ENCODE assay signal across 1 cellular context in the genomic region with DNA sequence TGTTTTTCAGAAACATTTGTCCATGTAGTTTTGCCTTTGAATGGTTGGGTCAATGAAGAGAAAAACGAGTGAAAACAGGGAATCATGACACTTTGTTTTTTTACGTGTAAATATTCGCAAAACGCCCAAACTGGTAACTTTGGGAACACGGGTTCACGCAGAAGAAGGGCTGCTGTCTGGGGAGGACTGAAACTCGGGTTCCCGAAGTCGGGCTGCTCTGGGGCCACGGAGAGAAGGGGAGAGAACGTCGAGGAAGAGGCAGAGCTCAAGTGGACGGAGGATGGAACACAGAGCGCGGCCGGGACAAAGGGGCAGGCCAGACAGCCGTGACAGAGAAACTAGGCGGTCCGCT.
A peak's percentile ranks its signal among the peaks of the same experiment; 100 is the strongest.
TF ChIP-seq lines count a peak whose summit lies in the region.

No MANE protein-coding gene starts in this region.

TF ChIP-seq in HepG2, 621 proteins besides CTCF, POLR2A, EP300 and RAD21 (continued from another document and continues in another):
- TF ChIP-seq, protein P1, sequence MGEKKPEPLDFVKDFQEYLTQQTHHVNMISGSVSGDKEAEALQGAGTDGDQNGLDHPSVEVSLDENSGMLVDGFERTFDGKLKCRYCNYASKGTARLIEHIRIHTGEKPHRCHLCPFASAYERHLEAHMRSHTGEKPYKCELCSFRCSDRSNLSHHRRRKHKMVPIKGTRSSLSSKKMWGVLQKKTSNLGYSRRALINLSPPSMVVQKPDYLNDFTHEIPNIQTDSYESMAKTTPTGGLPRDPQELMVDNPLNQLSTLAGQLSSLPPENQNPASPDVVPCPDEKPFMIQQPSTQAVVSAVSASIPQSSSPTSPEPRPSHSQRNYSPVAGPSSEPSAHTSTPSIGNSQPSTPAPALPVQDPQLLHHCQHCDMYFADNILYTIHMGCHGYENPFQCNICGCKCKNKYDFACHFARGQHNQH (CRISPR knock-in tag; IDR thresholded peaks at IDR 0.05), result no peak
- TF ChIP-seq, protein P2, sequence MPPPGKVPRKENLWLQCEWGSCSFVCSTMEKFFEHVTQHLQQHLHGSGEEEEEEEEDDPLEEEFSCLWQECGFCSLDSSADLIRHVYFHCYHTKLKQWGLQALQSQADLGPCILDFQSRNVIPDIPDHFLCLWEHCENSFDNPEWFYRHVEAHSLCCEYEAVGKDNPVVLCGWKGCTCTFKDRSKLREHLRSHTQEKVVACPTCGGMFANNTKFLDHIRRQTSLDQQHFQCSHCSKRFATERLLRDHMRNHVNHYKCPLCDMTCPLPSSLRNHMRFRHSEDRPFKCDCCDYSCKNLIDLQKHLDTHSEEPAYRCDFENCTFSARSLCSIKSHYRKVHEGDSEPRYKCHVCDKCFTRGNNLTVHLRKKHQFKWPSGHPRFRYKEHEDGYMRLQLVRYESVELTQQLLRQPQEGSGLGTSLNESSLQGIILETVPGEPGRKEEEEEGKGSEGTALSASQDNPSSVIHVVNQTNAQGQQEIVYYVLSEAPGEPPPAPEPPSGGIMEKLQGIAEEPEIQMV (CRISPR knock-in tag; IDR thresholded peaks at IDR 0.05; ENCODE audit: low read depth), result no peak
- peak; percentile 12; the same call in 1 of the 2 replicates for TF ChIP-seq ZNF263 (CRISPR knock-in tag; IDR thresholded peaks at IDR 0.05)
- TF ChIP-seq BRD4 (CRISPR knock-in tag; IDR thresholded peaks at IDR 0.05), result no peak
- TF ChIP-seq ZNF3 (CRISPR knock-in tag; IDR thresholded peaks at IDR 0.05), result no peak
- no peak for TF ChIP-seq ZNF629 (CRISPR knock-in tag; conservative IDR thresholded peaks at IDR 0.05)
- TF ChIP-seq, protein P3, sequence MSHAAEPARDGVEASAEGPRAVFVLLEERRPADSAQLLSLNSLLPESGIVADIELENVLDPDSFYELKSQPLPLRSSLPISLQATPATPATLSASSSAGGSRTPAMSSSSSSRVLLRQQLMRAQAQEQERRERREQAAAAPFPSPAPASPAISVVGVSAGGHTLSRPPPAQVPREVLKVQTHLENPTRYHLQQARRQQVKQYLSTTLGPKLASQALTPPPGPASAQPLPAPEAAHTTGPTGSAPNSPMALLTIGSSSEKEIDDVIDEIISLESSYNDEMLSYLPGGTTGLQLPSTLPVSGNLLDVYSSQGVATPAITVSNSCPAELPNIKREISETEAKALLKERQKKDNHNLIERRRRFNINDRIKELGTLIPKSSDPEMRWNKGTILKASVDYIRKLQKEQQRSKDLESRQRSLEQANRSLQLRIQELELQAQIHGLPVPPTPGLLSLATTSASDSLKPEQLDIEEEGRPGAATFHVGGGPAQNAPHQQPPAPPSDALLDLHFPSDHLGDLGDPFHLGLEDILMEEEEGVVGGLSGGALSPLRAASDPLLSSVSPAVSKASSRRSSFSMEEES (CRISPR knock-in tag; IDR thresholded peaks at IDR 0.05), result no peak
- TF ChIP-seq, protein P4, sequence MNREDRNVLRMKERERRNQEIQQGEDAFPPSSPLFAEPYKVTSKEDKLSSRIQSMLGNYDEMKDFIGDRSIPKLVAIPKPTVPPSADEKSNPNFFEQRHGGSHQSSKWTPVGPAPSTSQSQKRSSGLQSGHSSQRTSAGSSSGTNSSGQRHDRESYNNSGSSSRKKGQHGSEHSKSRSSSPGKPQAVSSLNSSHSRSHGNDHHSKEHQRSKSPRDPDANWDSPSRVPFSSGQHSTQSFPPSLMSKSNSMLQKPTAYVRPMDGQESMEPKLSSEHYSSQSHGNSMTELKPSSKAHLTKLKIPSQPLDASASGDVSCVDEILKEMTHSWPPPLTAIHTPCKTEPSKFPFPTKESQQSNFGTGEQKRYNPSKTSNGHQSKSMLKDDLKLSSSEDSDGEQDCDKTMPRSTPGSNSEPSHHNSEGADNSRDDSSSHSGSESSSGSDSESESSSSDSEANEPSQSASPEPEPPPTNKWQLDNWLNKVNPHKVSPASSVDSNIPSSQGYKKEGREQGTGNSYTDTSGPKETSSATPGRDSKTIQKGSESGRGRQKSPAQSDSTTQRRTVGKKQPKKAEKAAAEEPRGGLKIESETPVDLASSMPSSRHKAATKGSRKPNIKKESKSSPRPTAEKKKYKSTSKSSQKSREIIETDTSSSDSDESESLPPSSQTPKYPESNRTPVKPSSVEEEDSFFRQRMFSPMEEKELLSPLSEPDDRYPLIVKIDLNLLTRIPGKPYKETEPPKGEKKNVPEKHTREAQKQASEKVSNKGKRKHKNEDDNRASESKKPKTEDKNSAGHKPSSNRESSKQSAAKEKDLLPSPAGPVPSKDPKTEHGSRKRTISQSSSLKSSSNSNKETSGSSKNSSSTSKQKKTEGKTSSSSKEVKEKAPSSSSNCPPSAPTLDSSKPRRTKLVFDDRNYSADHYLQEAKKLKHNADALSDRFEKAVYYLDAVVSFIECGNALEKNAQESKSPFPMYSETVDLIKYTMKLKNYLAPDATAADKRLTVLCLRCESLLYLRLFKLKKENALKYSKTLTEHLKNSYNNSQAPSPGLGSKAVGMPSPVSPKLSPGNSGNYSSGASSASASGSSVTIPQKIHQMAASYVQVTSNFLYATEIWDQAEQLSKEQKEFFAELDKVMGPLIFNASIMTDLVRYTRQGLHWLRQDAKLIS (CRISPR knock-in tag; IDR thresholded peaks at IDR 0.05), result no peak
- no peak for TF ChIP-seq ZNF20 (CRISPR knock-in tag; IDR thresholded peaks at IDR 0.05)
- TF ChIP-seq, protein P5, sequence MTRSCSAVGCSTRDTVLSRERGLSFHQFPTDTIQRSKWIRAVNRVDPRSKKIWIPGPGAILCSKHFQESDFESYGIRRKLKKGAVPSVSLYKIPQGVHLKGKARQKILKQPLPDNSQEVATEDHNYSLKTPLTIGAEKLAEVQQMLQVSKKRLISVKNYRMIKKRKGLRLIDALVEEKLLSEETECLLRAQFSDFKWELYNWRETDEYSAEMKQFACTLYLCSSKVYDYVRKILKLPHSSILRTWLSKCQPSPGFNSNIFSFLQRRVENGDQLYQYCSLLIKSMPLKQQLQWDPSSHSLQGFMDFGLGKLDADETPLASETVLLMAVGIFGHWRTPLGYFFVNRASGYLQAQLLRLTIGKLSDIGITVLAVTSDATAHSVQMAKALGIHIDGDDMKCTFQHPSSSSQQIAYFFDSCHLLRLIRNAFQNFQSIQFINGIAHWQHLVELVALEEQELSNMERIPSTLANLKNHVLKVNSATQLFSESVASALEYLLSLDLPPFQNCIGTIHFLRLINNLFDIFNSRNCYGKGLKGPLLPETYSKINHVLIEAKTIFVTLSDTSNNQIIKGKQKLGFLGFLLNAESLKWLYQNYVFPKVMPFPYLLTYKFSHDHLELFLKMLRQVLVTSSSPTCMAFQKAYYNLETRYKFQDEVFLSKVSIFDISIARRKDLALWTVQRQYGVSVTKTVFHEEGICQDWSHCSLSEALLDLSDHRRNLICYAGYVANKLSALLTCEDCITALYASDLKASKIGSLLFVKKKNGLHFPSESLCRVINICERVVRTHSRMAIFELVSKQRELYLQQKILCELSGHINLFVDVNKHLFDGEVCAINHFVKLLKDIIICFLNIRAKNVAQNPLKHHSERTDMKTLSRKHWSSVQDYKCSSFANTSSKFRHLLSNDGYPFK (CRISPR knock-in tag; IDR thresholded peaks at IDR 0.05; ENCODE audit: borderline replicate concordance), result 0 out of 2 replicates have a peak, but pooled peaks have one; percentile 31
- no peak for TF ChIP-seq ZFYVE20 (CRISPR knock-in tag; IDR thresholded peaks at IDR 0.05; ENCODE audit: borderline replicate concordance, low read depth)
- TF ChIP-seq ZNF598 (CRISPR knock-in tag; IDR thresholded peaks at IDR 0.05; ENCODE audit: borderline replicate concordance), result 0 out of 2 replicates have a peak, but pooled peaks have one; percentile 10
- TF ChIP-seq, protein P6, sequence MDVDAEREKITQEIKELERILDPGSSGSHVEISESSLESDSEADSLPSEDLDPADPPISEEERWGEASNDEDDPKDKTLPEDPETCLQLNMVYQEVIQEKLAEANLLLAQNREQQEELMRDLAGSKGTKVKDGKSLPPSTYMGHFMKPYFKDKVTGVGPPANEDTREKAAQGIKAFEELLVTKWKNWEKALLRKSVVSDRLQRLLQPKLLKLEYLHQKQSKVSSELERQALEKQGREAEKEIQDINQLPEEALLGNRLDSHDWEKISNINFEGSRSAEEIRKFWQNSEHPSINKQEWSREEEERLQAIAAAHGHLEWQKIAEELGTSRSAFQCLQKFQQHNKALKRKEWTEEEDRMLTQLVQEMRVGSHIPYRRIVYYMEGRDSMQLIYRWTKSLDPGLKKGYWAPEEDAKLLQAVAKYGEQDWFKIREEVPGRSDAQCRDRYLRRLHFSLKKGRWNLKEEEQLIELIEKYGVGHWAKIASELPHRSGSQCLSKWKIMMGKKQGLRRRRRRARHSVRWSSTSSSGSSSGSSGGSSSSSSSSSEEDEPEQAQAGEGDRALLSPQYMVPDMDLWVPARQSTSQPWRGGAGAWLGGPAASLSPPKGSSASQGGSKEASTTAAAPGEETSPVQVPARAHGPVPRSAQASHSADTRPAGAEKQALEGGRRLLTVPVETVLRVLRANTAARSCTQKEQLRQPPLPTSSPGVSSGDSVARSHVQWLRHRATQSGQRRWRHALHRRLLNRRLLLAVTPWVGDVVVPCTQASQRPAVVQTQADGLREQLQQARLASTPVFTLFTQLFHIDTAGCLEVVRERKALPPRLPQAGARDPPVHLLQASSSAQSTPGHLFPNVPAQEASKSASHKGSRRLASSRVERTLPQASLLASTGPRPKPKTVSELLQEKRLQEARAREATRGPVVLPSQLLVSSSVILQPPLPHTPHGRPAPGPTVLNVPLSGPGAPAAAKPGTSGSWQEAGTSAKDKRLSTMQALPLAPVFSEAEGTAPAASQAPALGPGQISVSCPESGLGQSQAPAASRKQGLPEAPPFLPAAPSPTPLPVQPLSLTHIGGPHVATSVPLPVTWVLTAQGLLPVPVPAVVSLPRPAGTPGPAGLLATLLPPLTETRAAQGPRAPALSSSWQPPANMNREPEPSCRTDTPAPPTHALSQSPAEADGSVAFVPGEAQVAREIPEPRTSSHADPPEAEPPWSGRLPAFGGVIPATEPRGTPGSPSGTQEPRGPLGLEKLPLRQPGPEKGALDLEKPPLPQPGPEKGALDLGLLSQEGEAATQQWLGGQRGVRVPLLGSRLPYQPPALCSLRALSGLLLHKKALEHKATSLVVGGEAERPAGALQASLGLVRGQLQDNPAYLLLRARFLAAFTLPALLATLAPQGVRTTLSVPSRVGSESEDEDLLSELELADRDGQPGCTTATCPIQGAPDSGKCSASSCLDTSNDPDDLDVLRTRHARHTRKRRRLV (CRISPR knock-in tag; IDR thresholded peaks at IDR 0.05), result no peak
- TF ChIP-seq FOXA3 (CRISPR knock-in tag; IDR thresholded peaks at IDR 0.05), result no peak
- no peak for TF ChIP-seq NCOA1 (CRISPR knock-in tag; IDR thresholded peaks at IDR 0.05)
- TF ChIP-seq ZBTB38 (CRISPR knock-in tag; IDR thresholded peaks at IDR 0.05), result no peak
- TF ChIP-seq MTA3 (CRISPR knock-in tag; IDR thresholded peaks at IDR 0.05), result no peak
- no peak for TF ChIP-seq KMT2A (CRISPR knock-in tag; IDR thresholded peaks at IDR 0.05)
- TF ChIP-seq, protein P7, sequence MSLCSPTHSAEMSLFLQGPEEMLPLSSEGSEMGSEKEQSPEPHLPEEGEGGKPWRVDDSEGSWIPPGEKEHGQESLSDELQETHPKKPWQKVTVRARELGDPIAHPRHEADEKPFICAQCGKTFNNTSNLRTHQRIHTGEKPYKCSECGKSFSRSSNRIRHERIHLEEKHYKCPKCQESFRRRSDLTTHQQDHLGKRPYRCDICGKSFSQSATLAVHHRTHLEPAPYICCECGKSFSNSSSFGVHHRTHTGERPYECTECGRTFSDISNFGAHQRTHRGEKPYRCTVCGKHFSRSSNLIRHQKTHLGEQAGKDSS (CRISPR knock-in tag; IDR thresholded peaks at IDR 0.05; ENCODE audit: borderline replicate concordance, low read depth), result no peak
- TF ChIP-seq, protein P8, sequence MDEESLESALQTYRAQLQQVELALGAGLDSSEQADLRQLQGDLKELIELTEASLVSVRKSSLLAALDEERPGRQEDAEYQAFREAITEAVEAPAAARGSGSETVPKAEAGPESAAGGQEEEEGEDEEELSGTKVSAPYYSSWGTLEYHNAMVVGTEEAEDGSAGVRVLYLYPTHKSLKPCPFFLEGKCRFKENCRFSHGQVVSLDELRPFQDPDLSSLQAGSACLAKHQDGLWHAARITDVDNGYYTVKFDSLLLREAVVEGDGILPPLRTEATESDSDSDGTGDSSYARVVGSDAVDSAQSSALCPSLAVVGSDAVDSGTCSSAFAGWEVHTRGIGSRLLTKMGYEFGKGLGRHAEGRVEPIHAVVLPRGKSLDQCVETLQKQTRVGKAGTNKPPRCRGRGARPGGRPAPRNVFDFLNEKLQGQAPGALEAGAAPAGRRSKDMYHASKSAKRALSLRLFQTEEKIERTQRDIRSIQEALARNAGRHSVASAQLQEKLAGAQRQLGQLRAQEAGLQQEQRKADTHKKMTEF (CRISPR knock-in tag; IDR thresholded peaks at IDR 0.05), result no peak
- TF ChIP-seq ZNF383 (CRISPR knock-in tag; IDR thresholded peaks at IDR 0.05; ENCODE audit: borderline replicate concordance), result no peak
- TF ChIP-seq, protein P9, sequence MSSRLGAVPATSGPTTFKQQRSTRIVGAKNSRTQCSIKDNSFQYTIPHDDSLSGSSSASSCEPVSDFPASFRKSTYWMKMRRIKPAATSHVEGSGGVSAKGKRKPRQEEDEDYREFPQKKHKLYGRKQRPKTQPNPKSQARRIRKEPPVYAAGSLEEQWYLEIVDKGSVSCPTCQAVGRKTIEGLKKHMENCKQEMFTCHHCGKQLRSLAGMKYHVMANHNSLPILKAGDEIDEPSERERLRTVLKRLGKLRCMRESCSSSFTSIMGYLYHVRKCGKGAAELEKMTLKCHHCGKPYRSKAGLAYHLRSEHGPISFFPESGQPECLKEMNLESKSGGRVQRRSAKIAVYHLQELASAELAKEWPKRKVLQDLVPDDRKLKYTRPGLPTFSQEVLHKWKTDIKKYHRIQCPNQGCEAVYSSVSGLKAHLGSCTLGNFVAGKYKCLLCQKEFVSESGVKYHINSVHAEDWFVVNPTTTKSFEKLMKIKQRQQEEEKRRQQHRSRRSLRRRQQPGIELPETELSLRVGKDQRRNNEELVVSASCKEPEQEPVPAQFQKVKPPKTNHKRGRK (CRISPR knock-in tag; IDR thresholded peaks at IDR 0.05), result peak; percentile 67; the same call in 1 of the 2 replicates
- TF ChIP-seq, protein P10, sequence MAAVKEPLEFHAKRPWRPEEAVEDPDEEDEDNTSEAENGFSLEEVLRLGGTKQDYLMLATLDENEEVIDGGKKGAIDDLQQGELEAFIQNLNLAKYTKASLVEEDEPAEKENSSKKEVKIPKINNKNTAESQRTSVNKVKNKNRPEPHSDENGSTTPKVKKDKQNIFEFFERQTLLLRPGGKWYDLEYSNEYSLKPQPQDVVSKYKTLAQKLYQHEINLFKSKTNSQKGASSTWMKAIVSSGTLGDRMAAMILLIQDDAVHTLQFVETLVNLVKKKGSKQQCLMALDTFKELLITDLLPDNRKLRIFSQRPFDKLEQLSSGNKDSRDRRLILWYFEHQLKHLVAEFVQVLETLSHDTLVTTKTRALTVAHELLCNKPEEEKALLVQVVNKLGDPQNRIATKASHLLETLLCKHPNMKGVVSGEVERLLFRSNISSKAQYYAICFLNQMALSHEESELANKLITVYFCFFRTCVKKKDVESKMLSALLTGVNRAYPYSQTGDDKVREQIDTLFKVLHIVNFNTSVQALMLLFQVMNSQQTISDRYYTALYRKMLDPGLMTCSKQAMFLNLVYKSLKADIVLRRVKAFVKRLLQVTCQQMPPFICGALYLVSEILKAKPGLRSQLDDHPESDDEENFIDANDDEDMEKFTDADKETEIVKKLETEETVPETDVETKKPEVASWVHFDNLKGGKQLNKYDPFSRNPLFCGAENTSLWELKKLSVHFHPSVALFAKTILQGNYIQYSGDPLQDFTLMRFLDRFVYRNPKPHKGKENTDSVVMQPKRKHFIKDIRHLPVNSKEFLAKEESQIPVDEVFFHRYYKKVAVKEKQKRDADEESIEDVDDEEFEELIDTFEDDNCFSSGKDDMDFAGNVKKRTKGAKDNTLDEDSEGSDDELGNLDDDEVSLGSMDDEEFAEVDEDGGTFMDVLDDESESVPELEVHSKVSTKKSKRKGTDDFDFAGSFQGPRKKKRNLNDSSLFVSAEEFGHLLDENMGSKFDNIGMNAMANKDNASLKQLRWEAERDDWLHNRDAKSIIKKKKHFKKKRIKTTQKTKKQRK (IDR thresholded peaks at IDR 0.05; ENCODE audit: low read length), result no peak
